In genomic region chr3:184154909-184155643, GRCh38 we compare ENCODE assay signal across 8 cellular contexts. TPM values are rescaled to one million over a fixed set of nuclear protein-coding genes. Genes with fewer than 3 reads are reported as not detected.
DNase-seq lines count a peak whose midpoint lies in the region; ATAC-seq, FAIRE-seq and TF ChIP-seq lines count a peak whose summit lies in the region.

Gene DVL3, plus strand, starts transcription at chr3:184155377. Its CDS starts 259 bp downstream, at chr3:184155636.

- ATAC-seq in HG02759 (IDR thresholded peaks at IDR 0.05; ENCODE audit: unreplicated experiment): peak; percentile 87

- no peak; the same call in 1 of the 2 replicates for TF ChIP-seq POLR2A in GM12892 (IDR thresholded peaks at IDR 0.05; ENCODE audit: low read depth, low read length)

- H3K27ac ChIP-seq in 22Rv1 (peak within 1 kb of the TSS; percentile 86), WERI-Rb-1 (peak within 1 kb of the TSS; percentile 99), cingulate gyrus (ENCODE audit: low read depth, low read length) (peak within 1 kb of the TSS; percentile 90)

- FAIRE-seq in GM12892 (lab: Jason Lieb, UNC): no peak

- TF ChIP-seq CTCF in 22Rv1 (IDR thresholded peaks at IDR 0.05): no peak
- no peak for TF ChIP-seq CTCF in WERI-Rb-1 (IDR thresholded peaks at IDR 0.05; ENCODE audit: low read depth, low read length)

- DNase-seq in GM12892 (ENCODE audit: insufficient read length) (peak; percentile 88), NCI-H146 treated with DMSO at 0.1 percent for 48 hours (lab: John Stamatoyannopoulos, UW; ENCODE audit: unreplicated experiment) (peak; percentile 84), WERI-Rb-1 (peak; percentile 72), kidney glomerular epithelial cell (lab: John Stamatoyannopoulos, UW) (peak; percentile 26)
- peak; percentile 58 for DNase-seq in stimulated activated CD4-positive, alpha-beta T cell treated with anti-CD3 and anti-CD28 coated beads, Interleukin-15, amount 100 ng/mL, for 24 hours

- peak within 1 kb of the TSS; percentile 98 for H3K4me3 ChIP-seq in WERI-Rb-1 (ENCODE audit: low read depth, low read length)

- H3K27me3 ChIP-seq in WERI-Rb-1 (ENCODE audit: insufficient read depth, low read depth, severe bottlenecking): no peaks in the 10 kb centered on the region

- peaks cover 18% of the 10 kb centered on the region for H3K36me3 ChIP-seq in WERI-Rb-1

- H3K9me3 ChIP-seq in WERI-Rb-1 (ENCODE audit: severe bottlenecking): no peaks in the 10 kb centered on the region

RNA-seq across cellular contexts. Expression of gene DVL3, which starts in this region (rescaled TPM):
- 14.3 TPM for polyA plus RNA-seq in GM12892 (2012; ENCODE audit: missing spikeins)

Comparison
In these comparisons a context has a peak if more than half of its experiments do, and no peak if none do; other contexts are left out.
1. Peak in every context shown above with its lines: DNase-seq, ATAC-seq, H3K4me3 ChIP-seq and H3K27ac ChIP-seq.
2. DNase-seq: peak in every context shown above with its lines; median percentile 88 in GM12892; 84 in NCI-H146 treated with DMSO at 0.1 percent for 48 hours; 72 in WERI-Rb-1; 58 in stimulated activated CD4-positive, alpha-beta T cell treated with anti-CD3 and anti-CD28 coated beads, Interleukin-15, amount 100 ng/mL, for 24 hours; 26 in kidney glomerular epithelial cell.